26 cellular contexts compared by ENCODE assay signal in genomic region chrX:139905041-139905440, GRCh38.
"Had no signal": no experiment of that assay in that cellular context is flagged by ENCODE, and none has a peak within 500 bp of the region (broad histone marks: within the 10 kb centered on the region; RNA-seq: fewer than 3 reads in every experiment).

No MANE protein-coding gene starts in this region.

- H3K27ac ChIP-seq: cardiac muscle cell, heart left ventricle, tibial nerve had no signal

- H3K4me1 Mint-ChIP-seq: brain had no signal

- H3K27ac Mint-ChIP-seq: activated CD4-positive, alpha-beta T cell treated with anti-CD3 and anti-CD28 coated beads for 36 hours; activated CD8-positive, alpha-beta memory T cell treated with anti-CD3 and anti-CD28 coated beads, Interleukin-2, amount 10 ng/mL, durations not matched to agents 7 days and 5 days; activated CD8-positive, alpha-beta T cell treated with anti-CD3 and anti-CD28 coated beads, Interleukin-2, amount 10 ng/mL, durations not matched to agents 7 days and 5 days; activated naive CD8-positive, alpha-beta T cell; activated T-helper 2 cell treated with anti-CD3 and anti-CD28 coated beads, Interferon-gamma antibody, Interleukin-2, Interleukin-4, amounts not matched to agents 10 μg/mL and 5 μg/mL and 100 μg/mL, durations not matched to agents 14 hours and 24 hours and 36 hours; brain; immature natural killer cell; memory B cell; T-cell; T-helper 2 cell treated with Interferon-gamma antibody and Interleukin-4, amounts not matched to agents 5 μg/mL and 100 μg/mL, for 36 hours had no signal

- ATAC-seq: activated CD4-positive, alpha-beta T cell treated with anti-CD3 and anti-CD28 coated beads for 36 hours; activated CD8-positive, alpha-beta memory T cell treated with anti-CD3 and anti-CD28 coated beads, Interleukin-2, amount 10 ng/mL, durations not matched to agents 7 days and 5 days; activated CD8-positive, alpha-beta T cell treated with anti-CD3 and anti-CD28 coated beads, Interleukin-2, amount 10 ng/mL, durations not matched to agents 7 days and 5 days; heart left ventricle; natural killer cell; right cardiac atrium; T-cell had no signal

- H3K9me3 ChIP-seq: heart left ventricle, tibial nerve had no signal

- H3K27me3 ChIP-seq: cardiac muscle cell, heart left ventricle, tibial nerve had no signal

- H3K9me3 Mint-ChIP-seq: activated T-helper 2 cell treated with anti-CD3 and anti-CD28 coated beads, Interferon-gamma antibody, Interleukin-2, Interleukin-4, amounts not matched to agents 10 μg/mL and 5 μg/mL and 100 μg/mL, durations not matched to agents 14 hours and 24 hours and 36 hours; brain; immature natural killer cell; memory B cell; natural killer cell; T-cell; T-helper 2 cell treated with Interferon-gamma antibody and Interleukin-4, amounts not matched to agents 5 μg/mL and 100 μg/mL, for 36 hours had no signal

- H3K36me3 Mint-ChIP-seq: activated CD8-positive, alpha-beta memory T cell treated with anti-CD3 and anti-CD28 coated beads, Interleukin-2, amount 10 ng/mL, durations not matched to agents 7 days and 5 days; activated naive CD8-positive, alpha-beta T cell; brain; immature natural killer cell; natural killer cell; T-cell had no signal

- H3K4me1 ChIP-seq: tibial nerve had no signal

- H3K36me3 ChIP-seq: cardiac muscle cell, heart left ventricle, tibial nerve had no signal

- H3K4me3 Mint-ChIP-seq: activated CD4-positive, alpha-beta T cell treated with anti-CD3 and anti-CD28 coated beads for 36 hours; activated CD8-positive, alpha-beta memory T cell treated with anti-CD3 and anti-CD28 coated beads, Interleukin-2, amount 10 ng/mL, durations not matched to agents 7 days and 5 days; activated CD8-positive, alpha-beta T cell treated with anti-CD3 and anti-CD28 coated beads, Interleukin-2, amount 10 ng/mL, durations not matched to agents 7 days and 5 days; activated naive CD8-positive, alpha-beta T cell; brain; immature natural killer cell; memory B cell; natural killer cell; T-cell; T-helper 2 cell treated with Interferon-gamma antibody and Interleukin-4, amounts not matched to agents 5 μg/mL and 100 μg/mL, for 36 hours had no signal

- H3K27me3 Mint-ChIP-seq: activated CD4-positive, alpha-beta T cell treated with anti-CD3 and anti-CD28 coated beads for 36 hours; activated CD8-positive, alpha-beta memory T cell treated with anti-CD3 and anti-CD28 coated beads, Interleukin-2, amount 10 ng/mL, durations not matched to agents 7 days and 5 days; activated naive CD8-positive, alpha-beta T cell; brain; memory B cell had no signal

- H3K4me3 ChIP-seq: cardiac muscle cell, heart left ventricle, tibial nerve had no signal

- DNase-seq: activated CD4-positive, alpha-beta T cell treated with anti-CD3 and anti-CD28 coated beads for 36 hours; activated CD4-positive, CD25-positive, alpha-beta regulatory T cell; activated CD8-positive, alpha-beta memory T cell treated with anti-CD3 and anti-CD28 coated beads, Interleukin-2, amount 10 ng/mL, durations not matched to agents 7 days and 5 days; activated CD8-positive, alpha-beta T cell treated with anti-CD3 and anti-CD28 coated beads, Interleukin-2, amount 10 ng/mL, durations not matched to agents 7 days and 5 days; activated T-cell treated with anti-CD3 and anti-CD28 coated beads, Interleukin-2, amount 50 U/mL, for 48 hours; anterior cingulate cortex; cerebellar nuclear complex; cortex of kidney; effector CD4-positive, alpha-beta T cell; foreskin fibroblast; heart left ventricle; hypothalamus; immature natural killer cell; kidney; natural killer cell; posterior cingulate gyrus; right cardiac atrium; stimulated activated naive CD4-positive, alpha-beta T cell treated with Interleukin-2 at 50 U/mL for 16 hours; T-cell had no signal
